Comparison of ENCODE assay signal across 8 cellular contexts in the genomic region with DNA sequence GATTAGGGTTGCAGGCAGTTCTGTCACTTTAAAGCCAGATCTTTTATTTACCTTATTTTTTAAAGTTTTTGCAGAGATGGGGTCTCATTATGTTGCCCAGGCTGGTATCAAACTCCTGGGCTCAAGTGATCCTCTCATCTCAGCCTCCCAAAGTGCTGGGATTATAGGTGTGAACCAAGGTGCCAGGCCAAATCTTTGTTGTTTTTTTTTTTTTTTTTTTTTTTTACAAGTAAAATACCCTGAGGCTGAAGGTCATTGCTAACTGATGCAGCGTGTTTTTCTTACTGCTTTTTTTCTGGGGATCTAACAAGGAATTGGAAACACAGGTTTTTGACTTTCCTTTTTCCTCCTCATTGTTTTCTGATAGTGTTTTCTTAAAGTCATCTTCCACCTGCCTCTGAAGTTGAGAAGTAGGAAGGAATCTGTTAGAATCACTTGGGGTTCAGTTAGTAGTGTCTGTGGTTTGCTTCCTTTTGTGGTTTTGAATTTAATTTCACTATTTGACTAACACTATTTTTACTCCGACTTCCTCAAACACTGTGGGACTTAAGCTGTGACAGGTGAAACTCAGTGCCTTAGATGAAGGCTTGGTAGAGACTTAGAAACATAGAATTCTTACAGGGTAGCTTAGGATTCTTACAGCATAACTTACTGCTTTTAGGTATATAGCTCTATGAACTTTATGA. TPM values are rescaled to one million over a fixed set of nuclear protein-coding genes. Genes with fewer than 3 reads are reported as not detected.
DNase-seq lines count a peak whose midpoint lies in the region; ATAC-seq, FAIRE-seq and TF ChIP-seq lines count a peak whose summit lies in the region.

No MANE protein-coding gene starts in this region.

- ATAC-seq in GM21619 (IDR thresholded peaks at IDR 0.05; ENCODE audit: unreplicated experiment): peak; percentile 86
- peak; percentile 88 for ATAC-seq in central memory CD8-positive, alpha-beta T cell (replicated peaks; ENCODE audit: extremely low read depth, poor library complexity, severe bottlenecking)

- H3K4me3 ChIP-seq in KMS-11 (IDR thresholded peaks at IDR 0.05; ENCODE audit: insufficient read depth, low read depth, low read length) (no peak overlapping the region), adrenal gland (peak overlapping the region in 1 of 4 donors; percentile 9)

- peaks cover 61% of the 10 kb centered on the region for H3K4me1 ChIP-seq in KMS-11 (ENCODE audit: low read depth, poor library complexity, severe bottlenecking)
- H3K4me1 ChIP-seq in adrenal gland (replicated peaks in 1 of 2): peaks cover 11 to 76% of the 10 kb centered on the region in 2 donors

- H3K9ac ChIP-seq in KMS-11: no peak overlapping the region; the same call in 1 of the 2 replicates

- peaks cover 16% of the 10 kb centered on the region for H3K36me3 Mint-ChIP-seq in central memory CD8-positive, alpha-beta T cell (ENCODE audit: insufficient read depth)

- FAIRE-seq in GM12892 (lab: Jason Lieb, UNC): peak; percentile 87

- H3K27me3 ChIP-seq in KMS-11 (ENCODE audit: insufficient read depth, low read depth) (no peaks in the 10 kb centered on the region), adrenal gland (no peaks in the 10 kb centered on the region)

- H3K36me3 ChIP-seq in KMS-11 (ENCODE audit: insufficient read depth) (no peaks in the 10 kb centered on the region), adrenal gland (replicated peaks in 1 of 2) (peaks cover 0 to 23% of the 10 kb centered on the region in 2 donors)

- peak overlapping the region; percentile 84 for H3K4me2 ChIP-seq in KMS-11

- peak overlapping the region; percentile 84 for H3K27ac Mint-ChIP-seq in central memory CD8-positive, alpha-beta T cell (ENCODE audit: low read depth)

- intact Hi-C loops in adrenal gland (cut with DNase I): no loop called here

- H3K79me2 ChIP-seq in KMS-11 (ENCODE audit: insufficient read depth, low read depth): peaks cover 92% of the 10 kb centered on the region

- peaks cover 53% of the 10 kb centered on the region for H3K4me1 Mint-ChIP-seq in central memory CD8-positive, alpha-beta T cell

- WGBS in adrenal gland, 4 donors: 20 to 30% (median 26%) methylated on average over 2 of the region's 2 CpGs

- no peak overlapping the region for H2AFZ ChIP-seq in KMS-11 (ENCODE audit: low read depth)

- DNase-seq in GM12892 (ENCODE audit: insufficient read length) (peak; percentile 17), adrenal gland (no peak), cerebellar cortex (ENCODE audit: low spot score) (no peak), COR-L47 (lab: John Stamatoyannopoulos, UW) (no peak)
- DNase-seq in central memory CD8-positive, alpha-beta T cell (ENCODE audit: low spot score in 2 of 2): no peak
- no peak for DNase-seq in activated CD8-positive, alpha-beta memory T cell treated with anti-CD3 and anti-CD28 coated beads, Interleukin-2, amount 50 U/mL, for 48 hours

- peaks cover 54% of the 10 kb centered on the region for H4K20me1 ChIP-seq in KMS-11 (ENCODE audit: insufficient read depth)

- H3K9me3 Mint-ChIP-seq in central memory CD8-positive, alpha-beta T cell: no peaks in the 10 kb centered on the region

- TF ChIP-seq POLR2A in GM12892 (IDR thresholded peaks at IDR 0.05; ENCODE audit: low read depth, low read length): no peak
- no peak for TF ChIP-seq POLR2A in adrenal gland (IDR thresholded peaks at IDR 0.05)

- peak overlapping the region; percentile 70 for H3K4me3 Mint-ChIP-seq in central memory CD8-positive, alpha-beta T cell

- H3K27me3 Mint-ChIP-seq in central memory CD8-positive, alpha-beta T cell: no peaks in the 10 kb centered on the region

- H3K27ac ChIP-seq in KMS-11 (peak overlapping the region; percentile 46; the same call in 1 of the 2 replicates), adrenal gland (no peak overlapping the region)

- H3K9me3 ChIP-seq in adrenal gland (replicated peaks in 1 of 3): no peaks in the 10 kb centered on the region

- TF ChIP-seq CTCF in KMS-11 (conservative IDR thresholded peaks at IDR 0.05; ENCODE audit: low read depth, low read length): no peak
- no peak for TF ChIP-seq CTCF in adrenal gland (IDR thresholded peaks at IDR 0.05)

RNA-seq across cellular contexts. Expression of a gene that starts 22.2 kb away (rescaled TPM):
- 78.8 TPM for polyA plus RNA-seq in GM12892 (2012; ENCODE audit: missing spikeins)
- 100 to 1,000 TPM; 214 to 393 (median 289) TPM for total RNA-seq in adrenal gland
- polyA plus RNA-seq in adrenal gland: 100 to 1,000 TPM in 1 of 3 donors, 10 to 100 TPM in 2; 40.2 to 254 (median 68.1) TPM
